1 cellular context compared by ENCODE assay signal in the genomic region with DNA sequence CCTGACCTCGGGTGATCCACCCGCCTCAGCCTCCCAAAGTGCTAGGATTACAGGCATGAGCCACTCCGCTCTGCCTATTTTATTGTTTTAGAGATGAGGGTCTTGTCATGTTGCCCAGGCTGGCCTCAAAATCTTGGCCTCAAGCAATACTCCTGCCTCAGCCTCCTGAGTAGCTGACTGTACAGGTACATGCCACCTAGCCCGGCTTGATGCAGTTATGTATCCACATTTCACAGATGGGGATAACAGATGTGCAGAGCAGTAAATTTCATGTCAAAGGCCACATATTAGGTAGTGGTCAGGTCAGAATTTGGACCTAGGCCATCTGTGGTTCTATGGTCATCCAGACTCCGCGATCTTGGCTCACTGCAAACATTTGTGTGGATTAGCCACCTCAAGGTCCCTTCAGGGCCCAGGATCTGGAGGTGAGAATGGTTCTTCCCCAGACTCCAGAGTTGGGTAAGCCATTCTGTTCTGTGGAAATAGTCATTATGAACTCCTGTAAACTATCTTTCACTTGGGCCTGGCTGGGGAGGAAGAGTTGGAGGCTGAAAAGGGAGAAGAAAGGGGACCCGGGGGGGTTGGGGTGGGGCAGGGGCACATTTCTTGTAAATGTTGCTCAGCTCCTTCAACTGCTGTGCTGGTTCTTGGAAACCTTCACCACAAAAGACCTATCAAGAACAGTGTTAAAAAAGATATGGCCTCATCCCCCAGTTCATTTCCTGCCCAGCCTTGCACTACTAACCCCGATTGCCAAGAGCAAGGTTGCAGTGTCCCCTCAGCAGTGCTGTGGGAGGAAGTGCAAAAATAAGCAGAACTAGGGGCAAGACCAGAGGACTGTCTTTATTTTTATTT.
TF ChIP-seq lines count a peak whose summit lies in the region.

No MANE protein-coding gene starts in this region.

TF ChIP-seq in K562, 482 proteins besides CTCF, POLR2A, EP300 and RAD21 (continued from another document and continues in another):
- peak; percentile 80; the same call in 1 of the 2 replicates for TF ChIP-seq GTF2E2 (tag; IDR thresholded peaks at IDR 0.05)
- peak; percentile 59; the same call in 1 of the 2 replicates for TF ChIP-seq BCOR (IDR thresholded peaks at IDR 0.05)
- TF ChIP-seq ZNF518B (CRISPR knock-in tag; IDR thresholded peaks at IDR 0.05): no peak
- TF ChIP-seq ZNF639 (CRISPR knock-in tag; conservative IDR thresholded peaks at IDR 0.05 in 1 of 2, IDR thresholded peaks at IDR 0.05 in 1 of 2): peak in 1 of 2 experiments; percentile 69; a peak in 1 of 4 replicates
- TF ChIP-seq RBM25 (IDR thresholded peaks at IDR 0.05; ENCODE audit: low read depth, low read length, severe bottlenecking): peak; percentile 19
- TF ChIP-seq ZNF696 (CRISPR knock-in tag; conservative IDR thresholded peaks at IDR 0.05): no peak
- TF ChIP-seq ZNF609 (CRISPR knock-in tag; IDR thresholded peaks at IDR 0.05; ENCODE audit: borderline replicate concordance): 0 out of 2 replicates have a peak, but pooled peaks have one; percentile 50
- TF ChIP-seq ZNF12 (CRISPR knock-in tag; IDR thresholded peaks at IDR 0.05): no peak
- TF ChIP-seq ZNF134 (CRISPR knock-in tag; conservative IDR thresholded peaks at IDR 0.05): peak; percentile 96
- peak; percentile 75 for TF ChIP-seq SMAD3 (CRISPR knock-in tag; conservative IDR thresholded peaks at IDR 0.05)
- peak; percentile 92 for TF ChIP-seq ZNF121 (CRISPR knock-in tag; conservative IDR thresholded peaks at IDR 0.05)
- 0 out of 2 replicates have a peak, but pooled peaks have one; percentile 17 for TF ChIP-seq KLF1 (tag; IDR thresholded peaks at IDR 0.05)
- TF ChIP-seq NFE2L1 (tag; IDR thresholded peaks at IDR 0.05; ENCODE audit: borderline replicate concordance, low read depth): no peak
- no peak for TF ChIP-seq SIRT6 (IDR thresholded peaks at IDR 0.05; ENCODE audit: low read depth, low read length)
- peak; percentile 53; the same call in 1 of the 2 replicates for TF ChIP-seq NCOA6 (IDR thresholded peaks at IDR 0.05)
- no peak; the same call in 1 of the 2 replicates for TF ChIP-seq CBX1 (IDR thresholded peaks at IDR 0.05; ENCODE audit: low read depth)
- TF ChIP-seq ZNF644 (tag; IDR thresholded peaks at IDR 0.05; ENCODE audit: low read depth): peak; percentile 73
- TF ChIP-seq, protein P1, sequence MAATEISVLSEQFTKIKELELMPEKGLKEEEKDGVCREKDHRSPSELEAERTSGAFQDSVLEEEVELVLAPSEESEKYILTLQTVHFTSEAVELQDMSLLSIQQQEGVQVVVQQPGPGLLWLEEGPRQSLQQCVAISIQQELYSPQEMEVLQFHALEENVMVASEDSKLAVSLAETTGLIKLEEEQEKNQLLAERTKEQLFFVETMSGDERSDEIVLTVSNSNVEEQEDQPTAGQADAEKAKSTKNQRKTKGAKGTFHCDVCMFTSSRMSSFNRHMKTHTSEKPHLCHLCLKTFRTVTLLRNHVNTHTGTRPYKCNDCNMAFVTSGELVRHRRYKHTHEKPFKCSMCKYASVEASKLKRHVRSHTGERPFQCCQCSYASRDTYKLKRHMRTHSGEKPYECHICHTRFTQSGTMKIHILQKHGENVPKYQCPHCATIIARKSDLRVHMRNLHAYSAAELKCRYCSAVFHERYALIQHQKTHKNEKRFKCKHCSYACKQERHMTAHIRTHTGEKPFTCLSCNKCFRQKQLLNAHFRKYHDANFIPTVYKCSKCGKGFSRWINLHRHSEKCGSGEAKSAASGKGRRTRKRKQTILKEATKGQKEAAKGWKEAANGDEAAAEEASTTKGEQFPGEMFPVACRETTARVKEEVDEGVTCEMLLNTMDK (IDR thresholded peaks at IDR 0.05; ENCODE audit: borderline replicate concordance, insufficient read depth, low read depth, low read length, poor library complexity, severe bottlenecking): no peak
- no peak for TF ChIP-seq SAP30 (IDR thresholded peaks at IDR 0.05; ENCODE audit: borderline replicate concordance, insufficient read depth, low read depth, low read length, poor library complexity, severe bottlenecking)
- peak; percentile 100 for TF ChIP-seq STAT5A (IDR thresholded peaks at IDR 0.05; ENCODE audit: borderline replicate concordance, low read length)
- TF ChIP-seq, protein P2, sequence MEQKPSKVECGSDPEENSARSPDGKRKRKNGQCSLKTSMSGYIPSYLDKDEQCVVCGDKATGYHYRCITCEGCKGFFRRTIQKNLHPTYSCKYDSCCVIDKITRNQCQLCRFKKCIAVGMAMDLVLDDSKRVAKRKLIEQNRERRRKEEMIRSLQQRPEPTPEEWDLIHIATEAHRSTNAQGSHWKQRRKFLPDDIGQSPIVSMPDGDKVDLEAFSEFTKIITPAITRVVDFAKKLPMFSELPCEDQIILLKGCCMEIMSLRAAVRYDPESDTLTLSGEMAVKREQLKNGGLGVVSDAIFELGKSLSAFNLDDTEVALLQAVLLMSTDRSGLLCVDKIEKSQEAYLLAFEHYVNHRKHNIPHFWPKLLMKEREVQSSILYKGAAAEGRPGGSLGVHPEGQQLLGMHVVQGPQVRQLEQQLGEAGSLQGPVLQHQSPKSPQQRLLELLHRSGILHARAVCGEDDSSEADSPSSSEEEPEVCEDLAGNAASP (IDR thresholded peaks at IDR 0.05): no peak
- no peak for TF ChIP-seq ASH1L (IDR thresholded peaks at IDR 0.05; ENCODE audit: borderline replicate concordance, low read depth, partially characterized antibody)
- 0 out of 2 replicates have a peak, but pooled peaks have one; percentile 36 for TF ChIP-seq ZNF232 (CRISPR knock-in tag; IDR thresholded peaks at IDR 0.05)
- TF ChIP-seq, protein P3, sequence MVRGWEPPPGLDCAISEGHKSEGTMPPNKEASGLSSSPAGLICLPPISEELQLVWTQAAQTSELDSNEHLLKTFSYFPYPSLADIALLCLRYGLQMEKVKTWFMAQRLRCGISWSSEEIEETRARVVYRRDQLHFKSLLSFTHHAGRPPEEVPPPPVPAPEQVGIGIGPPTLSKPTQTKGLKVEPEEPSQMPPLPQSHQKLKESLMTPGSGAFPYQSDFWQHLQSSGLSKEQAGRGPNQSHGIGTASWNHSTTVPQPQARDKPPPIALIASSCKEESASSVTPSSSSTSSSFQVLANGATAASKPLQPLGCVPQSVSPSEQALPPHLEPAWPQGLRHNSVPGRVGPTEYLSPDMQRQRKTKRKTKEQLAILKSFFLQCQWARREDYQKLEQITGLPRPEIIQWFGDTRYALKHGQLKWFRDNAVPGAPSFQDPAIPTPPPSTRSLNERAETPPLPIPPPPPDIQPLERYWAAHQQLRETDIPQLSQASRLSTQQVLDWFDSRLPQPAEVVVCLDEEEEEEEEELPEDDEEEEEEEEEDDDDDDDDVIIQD (CRISPR knock-in tag; IDR thresholded peaks at IDR 0.05): 0 out of 2 replicates have a peak, but pooled peaks have one; percentile 73
- TF ChIP-seq, protein P4, sequence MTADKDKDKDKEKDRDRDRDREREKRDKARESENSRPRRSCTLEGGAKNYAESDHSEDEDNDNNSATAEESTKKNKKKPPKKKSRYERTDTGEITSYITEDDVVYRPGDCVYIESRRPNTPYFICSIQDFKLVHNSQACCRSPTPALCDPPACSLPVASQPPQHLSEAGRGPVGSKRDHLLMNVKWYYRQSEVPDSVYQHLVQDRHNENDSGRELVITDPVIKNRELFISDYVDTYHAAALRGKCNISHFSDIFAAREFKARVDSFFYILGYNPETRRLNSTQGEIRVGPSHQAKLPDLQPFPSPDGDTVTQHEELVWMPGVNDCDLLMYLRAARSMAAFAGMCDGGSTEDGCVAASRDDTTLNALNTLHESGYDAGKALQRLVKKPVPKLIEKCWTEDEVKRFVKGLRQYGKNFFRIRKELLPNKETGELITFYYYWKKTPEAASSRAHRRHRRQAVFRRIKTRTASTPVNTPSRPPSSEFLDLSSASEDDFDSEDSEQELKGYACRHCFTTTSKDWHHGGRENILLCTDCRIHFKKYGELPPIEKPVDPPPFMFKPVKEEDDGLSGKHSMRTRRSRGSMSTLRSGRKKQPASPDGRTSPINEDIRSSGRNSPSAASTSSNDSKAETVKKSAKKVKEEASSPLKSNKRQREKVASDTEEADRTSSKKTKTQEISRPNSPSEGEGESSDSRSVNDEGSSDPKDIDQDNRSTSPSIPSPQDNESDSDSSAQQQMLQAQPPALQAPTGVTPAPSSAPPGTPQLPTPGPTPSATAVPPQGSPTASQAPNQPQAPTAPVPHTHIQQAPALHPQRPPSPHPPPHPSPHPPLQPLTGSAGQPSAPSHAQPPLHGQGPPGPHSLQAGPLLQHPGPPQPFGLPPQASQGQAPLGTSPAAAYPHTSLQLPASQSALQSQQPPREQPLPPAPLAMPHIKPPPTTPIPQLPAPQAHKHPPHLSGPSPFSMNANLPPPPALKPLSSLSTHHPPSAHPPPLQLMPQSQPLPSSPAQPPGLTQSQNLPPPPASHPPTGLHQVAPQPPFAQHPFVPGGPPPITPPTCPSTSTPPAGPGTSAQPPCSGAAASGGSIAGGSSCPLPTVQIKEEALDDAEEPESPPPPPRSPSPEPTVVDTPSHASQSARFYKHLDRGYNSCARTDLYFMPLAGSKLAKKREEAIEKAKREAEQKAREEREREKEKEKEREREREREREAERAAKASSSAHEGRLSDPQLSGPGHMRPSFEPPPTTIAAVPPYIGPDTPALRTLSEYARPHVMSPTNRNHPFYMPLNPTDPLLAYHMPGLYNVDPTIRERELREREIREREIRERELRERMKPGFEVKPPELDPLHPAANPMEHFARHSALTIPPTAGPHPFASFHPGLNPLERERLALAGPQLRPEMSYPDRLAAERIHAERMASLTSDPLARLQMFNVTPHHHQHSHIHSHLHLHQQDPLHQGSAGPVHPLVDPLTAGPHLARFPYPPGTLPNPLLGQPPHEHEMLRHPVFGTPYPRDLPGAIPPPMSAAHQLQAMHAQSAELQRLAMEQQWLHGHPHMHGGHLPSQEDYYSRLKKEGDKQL (CRISPR knock-in tag; IDR thresholded peaks at IDR 0.05; ENCODE audit: borderline replicate concordance): no peak
- peak; percentile 25; the same call in 1 of the 2 replicates for TF ChIP-seq MEF2A (IDR thresholded peaks at IDR 0.05; ENCODE audit: control insufficient read depth, low read depth, low read length)
- TF ChIP-seq ZNF384 (IDR thresholded peaks at IDR 0.05; ENCODE audit: low read depth, low read length): peak; percentile 50
- no peak; the same call in 1 of the 2 replicates for TF ChIP-seq PHF8 (IDR thresholded peaks at IDR 0.05; ENCODE audit: borderline replicate concordance, low read length)
- TF ChIP-seq ZNF830 (CRISPR knock-in tag; IDR thresholded peaks at IDR 0.05): peak; percentile 92; the same call in 1 of the 2 replicates
- TF ChIP-seq COPS2 (conservative IDR thresholded peaks at IDR 0.05): no peak
